In the genomic region with DNA sequence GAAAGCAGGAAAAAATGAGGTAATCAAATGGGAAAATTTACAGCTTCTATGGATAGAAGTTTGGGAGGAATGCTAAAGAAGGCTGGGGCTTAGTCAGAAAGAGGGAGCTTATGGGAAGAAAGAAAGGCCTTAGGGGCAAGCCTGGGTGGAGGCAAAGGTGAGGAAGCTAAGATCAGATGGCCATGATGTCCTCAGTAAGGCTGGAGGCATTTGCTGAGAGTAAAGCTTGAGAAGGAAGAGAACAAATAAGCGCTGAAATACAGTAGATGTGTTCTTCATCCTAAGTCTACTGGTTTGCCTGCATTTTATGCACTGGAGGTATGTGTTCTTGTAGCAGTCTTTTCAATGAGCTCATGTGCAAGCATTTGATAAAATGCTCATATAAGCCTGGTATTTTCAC, we compare ENCODE assay signal across 27 cellular contexts.
"Had no signal": no experiment of that assay in that cellular context is flagged by ENCODE, and none has a peak within 500 bp of the region (broad histone marks: within the 10 kb centered on the region; RNA-seq: fewer than 3 reads in every experiment).

No MANE protein-coding gene starts in this region.

- FAIRE-seq: colon, endometrium, endothelial cell of umbilical vein, frontal cortex had no signal

- H3K4me1 ChIP-seq: colonic mucosa, esophagus squamous epithelium, foreskin keratinocyte, gastrocnemius medialis, gastroesophageal sphincter had no signal

- H3K9me3 ChIP-seq: colonic mucosa, esophagus muscularis mucosa, esophagus squamous epithelium, gastrocnemius medialis, gastroesophageal sphincter had no signal

- H3K27me3 ChIP-seq: colonic mucosa, dorsolateral prefrontal cortex, esophagus muscularis mucosa, esophagus squamous epithelium, foreskin keratinocyte, gastrocnemius medialis, gastroesophageal sphincter had no signal

- DNase-seq: colonic mucosa; cortex of kidney; dermis blood vessel endothelial cell; dorsolateral prefrontal cortex; effector CD4-positive, alpha-beta T cell; effector CD8-positive, alpha-beta T cell; effector memory CD4-positive, alpha-beta T cell; effector memory CD8-positive, alpha-beta T cell; endodermal cell; erythroblast; esophagus squamous epithelium; foreskin fibroblast; foreskin keratinocyte; foreskin melanocyte; gastrocnemius medialis; glutamatergic neuron; head of caudate nucleus; heart left ventricle; heart right ventricle had no signal

- H3K4me3 ChIP-seq: colonic mucosa, coronary artery, dorsolateral prefrontal cortex, esophagus muscularis mucosa, esophagus squamous epithelium, gastrocnemius medialis, gastroesophageal sphincter, heart left ventricle, heart right ventricle had no signal

- H3K27ac ChIP-seq: colonic mucosa, coronary artery, dorsolateral prefrontal cortex, epithelial cell of prostate, esophagus muscularis mucosa, esophagus squamous epithelium, foreskin keratinocyte, gastrocnemius medialis, gastroesophageal sphincter, heart left ventricle, heart right ventricle had no signal

- H3K36me3 ChIP-seq: colonic mucosa, esophagus muscularis mucosa, esophagus squamous epithelium, gastrocnemius medialis, gastroesophageal sphincter, heart left ventricle, heart right ventricle had no signal
